In genomic region chr11:130604606-130605005, GRCh38 we compare ENCODE assay signal across 10 cellular contexts.
"Had no signal": no experiment of that assay in that cellular context is flagged by ENCODE, and none has a peak within 500 bp of the region (broad histone marks: within the 10 kb centered on the region; RNA-seq: fewer than 3 reads in every experiment).

No MANE protein-coding gene starts in this region.

- H2AFZ ChIP-seq: GM23248 had no signal

- FAIRE-seq: H54, HTR-8/SVneo had no signal

- H3K36me3 Mint-ChIP-seq: IgD-negative memory B cell had no signal

- H3K4me1 Mint-ChIP-seq: IgD-negative memory B cell had no signal

- H3K9me3 Mint-ChIP-seq: HFFc6 had no signal

- DNase-seq: GM23248, GOT3, H9, HCEC 1CT, HFFc6, KBM-7 had no signal

- H3K9ac ChIP-seq: GM23248, KMS-11 had no signal

- H3K4me3 ChIP-seq: GM23248 had no signal

- H3K4me3 Mint-ChIP-seq: H9, HFFc6, IgD-negative memory B cell had no signal

- H3K4me2 ChIP-seq: KMS-11 had no signal

- H3K27ac ChIP-seq: GM23248, KMS-11 had no signal

- H3K27ac Mint-ChIP-seq: H9, HFFc6, IgD-negative memory B cell had no signal
